In the genomic region with DNA sequence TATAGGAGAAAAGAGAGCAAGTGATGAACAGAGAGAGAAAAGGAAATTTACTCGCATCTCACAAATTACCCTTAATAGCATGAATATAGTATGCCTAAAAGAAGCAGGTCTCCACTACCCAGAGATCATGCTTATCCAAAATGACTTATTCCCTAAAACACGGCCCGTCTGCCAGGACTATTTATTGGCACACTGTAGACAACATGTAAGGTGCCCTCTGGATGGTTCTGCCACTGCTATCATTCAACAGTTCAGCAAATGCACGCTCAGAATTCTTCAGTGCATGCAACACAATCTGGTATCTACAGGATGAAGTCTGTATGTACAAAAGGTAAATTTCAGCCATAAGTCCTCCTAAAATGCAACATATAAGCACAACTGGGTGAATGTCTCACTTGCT, we compare ENCODE assay signal across 20 cellular contexts.
"Had no signal": no experiment of that assay in that cellular context is flagged by ENCODE, and none has a peak within 500 bp of the region (broad histone marks: within the 10 kb centered on the region; RNA-seq: fewer than 3 reads in every experiment).

No MANE protein-coding gene starts in this region.

- ATAC-seq: activated CD8-positive, alpha-beta memory T cell treated with anti-CD3 and anti-CD28 coated beads, Interleukin-2, amount 10 ng/mL, durations not matched to agents 7 days and 5 days; activated T-helper 17 cell treated with anti-CD3 and anti-CD28 coated beads, Interleukin-2, amount 50 U/mL, for 72 hours; T-helper 17 cell had no signal

- H3K9me3 Mint-ChIP-seq: activated naive CD4-positive, alpha-beta T cell treated with anti-CD3 and anti-CD28 coated beads, Interleukin-2, amount 10 ng/mL, durations not matched to agents 7 days and 5 days; activated T-helper 17 cell treated with anti-CD3 and anti-CD28 coated beads, Interleukin-2, amount 50 U/mL, for 72 hours; endodermal cell; mesothelial cell of epicardium had no signal

- H3K27ac ChIP-seq: epithelial cell of prostate, vagina, WERI-Rb-1 had no signal

- FAIRE-seq: colon had no signal

- H3K4me3 Mint-ChIP-seq: activated CD8-positive, alpha-beta memory T cell treated with anti-CD3 and anti-CD28 coated beads, Interleukin-2, amount 10 ng/mL, durations not matched to agents 7 days and 5 days; activated naive CD4-positive, alpha-beta T cell treated with anti-CD3 and anti-CD28 coated beads, Interleukin-2, amount 10 ng/mL, durations not matched to agents 7 days and 5 days; activated T-helper 17 cell treated with anti-CD3 and anti-CD28 coated beads, Interleukin-2, amount 50 U/mL, for 72 hours; endodermal cell; mesothelial cell of epicardium; T-helper 17 cell had no signal

- H3K27me3 Mint-ChIP-seq: activated CD8-positive, alpha-beta memory T cell treated with anti-CD3 and anti-CD28 coated beads, Interleukin-2, amount 10 ng/mL, durations not matched to agents 7 days and 5 days; activated naive CD4-positive, alpha-beta T cell treated with anti-CD3 and anti-CD28 coated beads, Interleukin-2, amount 10 ng/mL, durations not matched to agents 7 days and 5 days; activated T-helper 17 cell treated with anti-CD3 and anti-CD28 coated beads, Interleukin-2, amount 50 U/mL, for 72 hours; T-helper 17 cell had no signal

- H3K27me3 ChIP-seq: tibial nerve, vagina had no signal

- H3K4me3 ChIP-seq: tibial nerve, vagina had no signal

- H3K27ac Mint-ChIP-seq: activated CD8-positive, alpha-beta memory T cell treated with anti-CD3 and anti-CD28 coated beads, Interleukin-2, amount 10 ng/mL, durations not matched to agents 7 days and 5 days; activated naive CD4-positive, alpha-beta T cell treated with anti-CD3 and anti-CD28 coated beads, Interleukin-2, amount 10 ng/mL, durations not matched to agents 7 days and 5 days; endodermal cell; mesothelial cell of epicardium; T-helper 17 cell had no signal

- DNase-seq: activated CD4-positive, alpha-beta T cell treated with anti-CD3 and anti-CD28 coated beads for 1 hour; activated CD4-positive, alpha-beta T cell treated with anti-CD3 and anti-CD28 coated beads, Interleukin-2, amount 50 U/mL, for 48 hours; activated CD8-positive, alpha-beta memory T cell treated with anti-CD3 and anti-CD28 coated beads, Interleukin-2, amount 10 ng/mL, durations not matched to agents 7 days and 5 days; activated naive CD4-positive, alpha-beta T cell treated with anti-CD3 and anti-CD28 coated beads, Interleukin-2, amount 10 ng/mL, durations not matched to agents 7 days and 5 days; activated T-cell treated with anti-CD3 and anti-CD28 coated beads, Interleukin-2, amount 50 U/mL, for 1 hour; endodermal cell; foreskin fibroblast; hippocampal formation; islet precursor cell; occipital lobe; posterior cingulate gyrus; stimulated activated naive CD4-positive, alpha-beta T cell treated with Interleukin-2 at 50 U/mL for 16 hours; T-helper 17 cell; WERI-Rb-1 had no signal

- H3K9me3 ChIP-seq: tibial nerve, vagina had no signal
